Comparison of ENCODE assay signal across 20 cellular contexts in genomic region chr3:105093853-105094252, GRCh38.
A peak's percentile ranks its signal among the peaks of the same experiment; 100 is the strongest.
DNase-seq lines count a peak whose midpoint lies in the region; ATAC-seq, FAIRE-seq and TF ChIP-seq lines count a peak whose summit lies in the region.
"Had no signal": no experiment of that assay in that cellular context is flagged by ENCODE, and none has a peak within 500 bp of the region (broad histone marks: within the 10 kb centered on the region; RNA-seq: fewer than 3 reads in every experiment).

No MANE protein-coding gene starts in this region.

- H2BK20ac ChIP-seq in H1 (ENCODE audit: low read length), result no peak overlapping the region

- H4K91ac ChIP-seq in H1 (replicated peaks; ENCODE audit: insufficient read length, low read length), result no peak overlapping the region

- no peak overlapping the region for H3K23ac ChIP-seq in H1 (ENCODE audit: insufficient read length)

- no peak overlapping the region for H2AK5ac ChIP-seq in H1 (ENCODE audit: low read depth, low read length)

- H3K4me3 ChIP-seq in GM23338 (no peak overlapping the region), MM.1S (ENCODE audit: low read length) (no peak overlapping the region), H1 (ENCODE audit: extremely low read depth in 1 of 4, insufficient read depth in 2 of 4, low read depth in 3 of 4, low read length in 4 of 4) (no peak overlapping the region)
- H3K4me3 ChIP-seq: SJCRH30 had no signal

- H4K5ac ChIP-seq in H1 (ENCODE audit: insufficient read length, low read depth, low read length), result no peak overlapping the region

- H3K36me3 Mint-ChIP-seq in GM23338 (ENCODE audit: low read depth), result no peaks in the 10 kb centered on the region; the same call in 2 of the 3 replicates
- H3K36me3 Mint-ChIP-seq: CD14-positive monocyte, T-cell had no signal

- H3K9me3 ChIP-seq in MM.1S (replicated peaks; ENCODE audit: insufficient read depth, low read length) (no peaks in the 10 kb centered on the region), H1 (ENCODE audit: insufficient read depth in 2 of 2, low read depth in 1 of 2, low read length in 1 of 2) (peaks cover 0 to 4% of the 10 kb centered on the region in 2 experiments; a peak in 1 of 4 replicates)
- H3K9me3 ChIP-seq: SJCRH30 had no signal

- H3K4me3 Mint-ChIP-seq in GM23338, result no peak overlapping the region
- H3K4me3 Mint-ChIP-seq: B cell, CD14-positive monocyte, T-cell had no signal

- H3K9me2 ChIP-seq in GM23338 (ENCODE audit: insufficient read depth) (peaks cover 7% of the 10 kb centered on the region; the same call in 1 of the 2 replicates), MM.1S (replicated peaks; ENCODE audit: insufficient read depth, low read length) (no peaks in the 10 kb centered on the region)

- no peak for TF ChIP-seq EP300 in H1 (IDR thresholded peaks at IDR 0.05; ENCODE audit: borderline replicate concordance in 1 of 2, low read depth in 2 of 2, low read length in 2 of 2)

- no peak overlapping the region for H3K4me2 ChIP-seq in GM23338
- no peak overlapping the region for H3K4me2 ChIP-seq in MM.1S (ENCODE audit: low read depth, low read length)
- no peak overlapping the region; a peak in 1 of 4 replicates for H3K4me2 ChIP-seq in H1 (ENCODE audit: insufficient read depth in 1 of 2, low read depth in 2 of 2, low read length in 2 of 2)

- no peak overlapping the region for H3K18ac ChIP-seq in H1 (ENCODE audit: extremely low read depth, low read length)

- peaks cover 6% of the 10 kb centered on the region; the same call in 1 of the 3 replicates for H3K9me3 Mint-ChIP-seq in GM23338

- H2AFZ ChIP-seq in GM23338 (peak overlapping the region; percentile 72), MM.1S (ENCODE audit: low read length) (no peak overlapping the region), H1 (ENCODE audit: low read length) (peak overlapping the region; percentile 65; the same call in 1 of the 2 replicates)

- H2BK15ac ChIP-seq in H1 (ENCODE audit: low read length), result no peak overlapping the region

- H3K79me1 ChIP-seq in H1 (ENCODE audit: low read depth, low read length), result no peaks in the 10 kb centered on the region

- H3K27ac Mint-ChIP-seq in GM23338, result peak overlapping the region; percentile 7; the same call in 1 of the 2 replicates
- H3K27ac Mint-ChIP-seq: B cell, CD14-positive monocyte, T-cell had no signal

- CTCF ChIA-PET in H1 (lab: Charles Lee; ENCODE audit: partially characterized antibody), result no interaction called here

- peak overlapping the region; percentile 18 for H2BK120ac ChIP-seq in H1 (replicated peaks; ENCODE audit: low read depth, low read length)

- H3K27me3 ChIP-seq in GM23338 (ENCODE audit: insufficient read depth), result no peaks in the 10 kb centered on the region
- no peaks in the 10 kb centered on the region for H3K27me3 ChIP-seq in MM.1S (replicated peaks; ENCODE audit: insufficient read depth, low read length)
- no peaks in the 10 kb centered on the region for H3K27me3 ChIP-seq in H1 (replicated peaks in 1 of 4; ENCODE audit: control insufficient read depth in 3 of 4, extremely low read depth in 1 of 4, insufficient read depth in 3 of 4, low read length in 3 of 4)
- H3K27me3 ChIP-seq: SJCRH30 had no signal

- ATAC-seq in GM18498 (IDR thresholded peaks at IDR 0.05; ENCODE audit: unreplicated experiment) (peak; percentile 56), GM23338 (no peak), HG03175 (IDR thresholded peaks at IDR 0.05; ENCODE audit: unreplicated experiment) (no peak), GM21723 (IDR thresholded peaks at IDR 0.05; ENCODE audit: unreplicated experiment) (no peak), GM19467 (IDR thresholded peaks at IDR 0.05; ENCODE audit: unreplicated experiment) (no peak)
- ATAC-seq: T-cell had no signal

- H4K8ac ChIP-seq in H1 (ENCODE audit: extremely low read depth, insufficient read depth, low read length), result no peak overlapping the region

- POLR2A ChIA-PET in H1 (lab: Charles Lee; ENCODE audit: partially characterized antibody), result no interaction called here

- H3K9ac ChIP-seq in MM.1S (ENCODE audit: low read length) (no peak overlapping the region), H1 (replicated peaks in 1 of 4; ENCODE audit: extremely low read depth in 1 of 4, low read depth in 3 of 4, low read length in 3 of 4) (no peak overlapping the region)

- H3K27ac ChIP-seq in GM23338 (ENCODE audit: low read depth) (no peak overlapping the region), MM.1S (ENCODE audit: low read length) (no peak overlapping the region), H1 (ENCODE audit: low read depth, low read length) (no peak overlapping the region)
- H3K27ac ChIP-seq: SJCRH30 had no signal

- TF ChIP-seq CTCF in GM23338 (conservative IDR thresholded peaks at IDR 0.05; ENCODE audit: low read depth in 2 of 2) (no peak), MM.1S (IDR thresholded peaks at IDR 0.05; ENCODE audit: low read length) (no peak), H1 (IDR thresholded peaks at IDR 0.05; ENCODE audit: control extremely low read depth in 1 of 3, insufficient read depth in 1 of 3, low read depth in 1 of 3, low read length in 3 of 3) (no peak)

- H4K20me1 ChIP-seq in GM23338 (replicated peaks; ENCODE audit: insufficient read depth) (no peaks in the 10 kb centered on the region; the same call in 1 of the 2 replicates), MM.1S (ENCODE audit: insufficient read depth, low read length) (no peaks in the 10 kb centered on the region), H1 (replicated peaks in 1 of 2; ENCODE audit: control insufficient read depth in 1 of 2, insufficient read depth in 2 of 2, low read length in 2 of 2) (no peaks in the 10 kb centered on the region)

- peaks cover 12% of the 10 kb centered on the region for H3K4me1 ChIP-seq in GM23338 (ENCODE audit: insufficient read depth)
- H3K4me1 ChIP-seq in MM.1S (ENCODE audit: low read length), result no peaks in the 10 kb centered on the region
- H3K4me1 ChIP-seq in H1 (replicated peaks in 1 of 4; ENCODE audit: control insufficient read depth in 3 of 4, insufficient read depth in 4 of 4, low read length in 3 of 4), result peaks cover 0 to 3% (median 0%) of the 10 kb centered on the region in 4 experiments; a peak in 1 of 7 replicates
- H3K4me1 ChIP-seq: SJCRH30 had no signal

- WGBS in H1 (ENCODE audit: extremely low coverage in 1 of 2, insufficient coverage in 1 of 2, insufficient read length in 1 of 2, insufficient replicate concordance in 2 of 2, low coverage in 1 of 2, low lambda C conversion rate in 2 of 2, missing lambda C conversion rate in 1 of 2), 2 experiments, result 89% methylated on average over 4 of the region's 4 CpGs; no CpG with 5 or more reads in 1 of the 2 experiments

- no peaks in the 10 kb centered on the region for H3K23me2 ChIP-seq in H1 (ENCODE audit: low read depth, low read length)

- no peak overlapping the region for H3K56ac ChIP-seq in H1 (replicated peaks; ENCODE audit: insufficient read length, low read depth, low read length)

- no peak overlapping the region for H3K14ac ChIP-seq in H1 (ENCODE audit: insufficient read length)

- H3K4ac ChIP-seq in H1 (replicated peaks; ENCODE audit: insufficient read length, low read depth, low read length), result no peak overlapping the region

- no peak for DNase-seq in GM23338 (ENCODE audit: low spot score)
- peak; percentile 24 for DNase-seq in MM.1S
- DNase-seq in H1 (ENCODE audit: low read depth in 1 of 2, low spot score in 2 of 2), result no peak
- DNase-seq in NCI-H1694 treated with DMSO at 0.1 percent for 48 hours (lab: John Stamatoyannopoulos, UW), result no peak
- DNase-seq: GDM1, Karpas-422, NCI-H1092, NCI-H1436, NCI-H2029, NCI-H2227 treated with DMSO at 0.1 percent for 48 hours, OCI-M1, SJCRH30, T-cell had no signal

- H3K27me3 Mint-ChIP-seq in GM23338 (ENCODE audit: insufficient read depth, low read depth, poor library complexity), result no peaks in the 10 kb centered on the region
- H3K27me3 Mint-ChIP-seq: B cell had no signal

- peaks cover 10% of the 10 kb centered on the region for H3K4me1 Mint-ChIP-seq in GM23338
- H3K4me1 Mint-ChIP-seq: B cell, CD14-positive monocyte, T-cell had no signal

- no peak for TF ChIP-seq POLR2A in H1 (IDR thresholded peaks at IDR 0.05; ENCODE audit: control extremely low read depth in 1 of 2, low read depth in 2 of 2, low read length in 2 of 2)

- no peak overlapping the region for H2BK5ac ChIP-seq in H1 (ENCODE audit: low read depth, low read length)

- H2BK12ac ChIP-seq in H1 (ENCODE audit: low read depth, low read length), result no peak overlapping the region

- FAIRE-seq in H1 (lab: Jason Lieb, UNC), result no peak
- FAIRE-seq: A204.1 had no signal

- no peak for TF ChIP-seq RAD21 in H1 (IDR thresholded peaks at IDR 0.05 in 1 of 2, conservative IDR thresholded peaks at IDR 0.05 in 1 of 2; ENCODE audit: low read depth in 2 of 2, low read length in 2 of 2)

- no peaks in the 10 kb centered on the region for H3K36me3 ChIP-seq in GM23338 (ENCODE audit: insufficient read depth)
- H3K36me3 ChIP-seq in MM.1S (replicated peaks; ENCODE audit: insufficient read depth, low read length), result no peaks in the 10 kb centered on the region
- H3K36me3 ChIP-seq in H1 (ENCODE audit: control insufficient read depth in 2 of 4, insufficient read depth in 4 of 4, low read length in 3 of 4), result no peaks in the 10 kb centered on the region
- H3K36me3 ChIP-seq: SJCRH30 had no signal

- no peaks in the 10 kb centered on the region for H3F3A ChIP-seq in GM23338 (replicated peaks; ENCODE audit: low read depth)
- H3F3A ChIP-seq in MM.1S (ENCODE audit: insufficient read depth, low read length), result no peaks in the 10 kb centered on the region

- H3K79me2 ChIP-seq in GM23338 (replicated peaks; ENCODE audit: insufficient read depth), result no peaks in the 10 kb centered on the region
- no peaks in the 10 kb centered on the region for H3K79me2 ChIP-seq in MM.1S (ENCODE audit: low read length)
- H3K79me2 ChIP-seq in H1 (ENCODE audit: control insufficient read depth in 1 of 2, insufficient read depth in 2 of 2, low read length in 2 of 2), result no peaks in the 10 kb centered on the region

TF ChIP-seq in GM23338, 12 proteins besides CTCF, POLR2A, EP300 and RAD21 (continues in another document):
- TF ChIP-seq JUNB (IDR thresholded peaks at IDR 0.05; ENCODE audit: unreplicated experiment), result no peak
- no peak for TF ChIP-seq CREB1 (CRISPR knock-in tag; IDR thresholded peaks at IDR 0.05; ENCODE audit: low read depth)

TF ChIP-seq in H1, 55 proteins besides CTCF, POLR2A, EP300 and RAD21 (continues in another document):
- TF ChIP-seq SP4 (IDR thresholded peaks at IDR 0.05; ENCODE audit: low read length), result no peak
- no peak for TF ChIP-seq RXRA (IDR thresholded peaks at IDR 0.05; ENCODE audit: insufficient read depth, low read depth, low read length)
- no peak for TF ChIP-seq MAFK (IDR thresholded peaks at IDR 0.05; ENCODE audit: low read depth, low read length)
- TF ChIP-seq SAP30 (IDR thresholded peaks at IDR 0.05; ENCODE audit: insufficient read depth, insufficient replicate concordance, low read length), result no peak
- no peak for TF ChIP-seq KDM5A (IDR thresholded peaks at IDR 0.05; ENCODE audit: low read length)
- no peak for TF ChIP-seq JUND (IDR thresholded peaks at IDR 0.05; ENCODE audit: low read length)
- TF ChIP-seq TEAD4 (IDR thresholded peaks at IDR 0.05; ENCODE audit: low read depth, low read length), result no peak
